13 cellular contexts compared by ENCODE assay signal in the genomic region with DNA sequence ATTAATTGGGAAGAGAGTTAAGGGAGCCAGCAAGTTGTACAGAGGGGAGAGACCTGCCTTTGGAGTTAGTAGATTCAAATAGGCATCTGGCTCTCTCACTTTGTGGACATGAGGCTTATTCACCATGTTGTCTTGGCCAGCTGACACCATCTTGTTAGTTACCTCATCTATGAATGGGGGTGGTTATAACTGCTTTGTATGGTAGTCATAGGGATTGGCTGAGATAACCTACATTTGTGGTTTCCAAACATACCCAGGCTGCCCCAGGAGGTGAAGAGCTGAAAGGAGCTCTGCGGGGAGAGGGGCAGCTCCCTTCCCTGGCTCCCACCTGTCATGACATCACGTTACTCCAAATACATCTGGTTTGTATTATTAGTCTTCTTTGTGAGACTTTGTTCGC.
"Had no signal": no experiment of that assay in that cellular context is flagged by ENCODE, and none has a peak within 500 bp of the region (broad histone marks: within the 10 kb centered on the region; RNA-seq: fewer than 3 reads in every experiment).

No MANE protein-coding gene starts in this region.

- DNase-seq: activated CD4-positive, alpha-beta T cell treated with anti-CD3 and anti-CD28 coated beads, Interleukin-2, amount 10 ng/mL, durations not matched to agents 24 days and 14 days; activated naive CD4-positive, alpha-beta T cell treated with anti-CD3 and anti-CD28 coated beads for 36 hours; hypothalamus; kidney glomerular epithelial cell; ovary; stimulated activated CD4-positive, alpha-beta T cell treated with anti-CD3 and anti-CD28 coated beads, Interleukin-4, amount 100 ng/mL, for 24 hours; stimulated activated naive CD8-positive, alpha-beta T cell treated with anti-CD3 and anti-CD28 coated beads, Interleukin-15, amount 100 ng/mL, for 72 hours had no signal

- H3K4me3 Mint-ChIP-seq: activated CD4-positive, alpha-beta T cell treated with anti-CD3 and anti-CD28 coated beads, Interleukin-2, amount 10 ng/mL, durations not matched to agents 24 days and 14 days; activated naive CD4-positive, alpha-beta T cell treated with anti-CD3 and anti-CD28 coated beads for 36 hours; brain; dendritic cell treated with granulocyte-macrophage colony-stimulating factor and Interleukin-4, amounts not matched to agents 40 ng/mL and 50 ng/mL, for 4 days; mesothelial cell of epicardium; neural crest cell; stimulated activated naive CD8-positive, alpha-beta T cell treated with anti-CD3 and anti-CD28 coated beads, Interleukin-15, amount 100 ng/mL, for 72 hours; WTC11 had no signal

- H3K27me3 Mint-ChIP-seq: activated CD4-positive, alpha-beta T cell treated with anti-CD3 and anti-CD28 coated beads, Interleukin-2, amount 10 ng/mL, durations not matched to agents 24 days and 14 days; brain had no signal

- H3K27ac Mint-ChIP-seq: activated CD4-positive, alpha-beta T cell treated with anti-CD3 and anti-CD28 coated beads, Interleukin-2, amount 10 ng/mL, durations not matched to agents 24 days and 14 days; activated naive CD4-positive, alpha-beta T cell treated with anti-CD3 and anti-CD28 coated beads for 36 hours; brain; dendritic cell treated with granulocyte-macrophage colony-stimulating factor and Interleukin-4, amounts not matched to agents 40 ng/mL and 50 ng/mL, for 4 days; mesothelial cell of epicardium; stimulated activated naive CD8-positive, alpha-beta T cell treated with anti-CD3 and anti-CD28 coated beads, Interleukin-15, amount 100 ng/mL, for 72 hours; WTC11 had no signal

- H3K36me3 Mint-ChIP-seq: brain, mesothelial cell of epicardium, WTC11 had no signal

- H3K4me1 Mint-ChIP-seq: activated CD4-positive, alpha-beta T cell treated with anti-CD3 and anti-CD28 coated beads, Interleukin-2, amount 10 ng/mL, durations not matched to agents 24 days and 14 days had no signal

- H3K4me3 ChIP-seq: ovary, thoracic aorta had no signal

- ATAC-seq: stimulated activated naive CD8-positive, alpha-beta T cell treated with anti-CD3 and anti-CD28 coated beads, Interleukin-15, amount 100 ng/mL, for 72 hours; WTC11 had no signal
